Comparison of ENCODE assay signal across 15 cellular contexts in genomic region chr19:33132425-33132824, GRCh38. TPM values are rescaled to one million over a fixed set of nuclear protein-coding genes. Genes with fewer than 3 reads are reported as not detected.
DNase-seq lines count a peak whose midpoint lies in the region; ATAC-seq and TF ChIP-seq lines count a peak whose summit lies in the region.
"Had no signal": no experiment of that assay in that cellular context is flagged by ENCODE, and none has a peak within 500 bp of the region (broad histone marks: within the 10 kb centered on the region; RNA-seq: fewer than 3 reads in every experiment).

No MANE protein-coding gene starts in this region.

- H3K27me3 ChIP-seq in kidney epithelial cell (ENCODE audit: control insufficient read depth, insufficient read depth, low read length), result peaks cover 5% of the 10 kb centered on the region
- H3K27me3 ChIP-seq in vagina, result no peaks in the 10 kb centered on the region

- H3K36me3 Mint-ChIP-seq in Calu3 (ENCODE audit: insufficient read depth, unreplicated experiment) (peaks cover 24% of the 10 kb centered on the region), T-helper 17 cell (ENCODE audit: low read depth) (no peaks in the 10 kb centered on the region)

- H3K4me1 Mint-ChIP-seq in Calu3 (ENCODE audit: low read depth, unreplicated experiment), result no peaks in the 10 kb centered on the region
- H3K4me1 Mint-ChIP-seq in T-helper 17 cell, result no peaks in the 10 kb centered on the region

- H3K27ac ChIP-seq in HEK293 (ENCODE audit: extremely low read depth, low read depth, low read length) (no peak overlapping the region), vagina (no peak overlapping the region)

- H3K4me1 ChIP-seq in HEK293 (ENCODE audit: control insufficient read depth, insufficient read depth, low read length) (peaks cover 9% of the 10 kb centered on the region), vagina (no peaks in the 10 kb centered on the region)

- no peaks in the 10 kb centered on the region for H3K27me3 Mint-ChIP-seq in Calu3 (ENCODE audit: unreplicated experiment)
- H3K27me3 Mint-ChIP-seq in T-helper 17 cell, result no peaks in the 10 kb centered on the region

- no peaks in the 10 kb centered on the region for H3K9me3 Mint-ChIP-seq in Calu3 (ENCODE audit: low read depth, unreplicated experiment)
- H3K9me3 Mint-ChIP-seq: CD8-positive, alpha-beta T cell had no signal

- CTCF ChIA-PET in Calu3 (lab: Charles Lee) (no interaction called here), HEK293 (lab: Yijun Ruan, JAX) (interaction anchor here (0.6 to 15.4 kb wide), 6 partner anchors 8 to 91 kb away, joined by 3 to 271 read pairs (median 6); no protein-coding TSS in a partner anchor)

- no peak for TF ChIP-seq POLR2A in vagina (IDR thresholded peaks at IDR 0.05)

- H3K4me3 Mint-ChIP-seq in Calu3 (ENCODE audit: low read depth, unreplicated experiment), result no peak overlapping the region
- no peak overlapping the region for H3K4me3 Mint-ChIP-seq in T-helper 17 cell
- H3K4me3 Mint-ChIP-seq: CD8-positive, alpha-beta T cell had no signal

- peaks cover 20 to 52% of the 10 kb centered on the region in 2 experiments for H3K36me3 ChIP-seq in HEK293 (ENCODE audit: control insufficient read depth in 2 of 2, insufficient read depth in 1 of 2, low read length in 2 of 2)
- H3K36me3 ChIP-seq in kidney epithelial cell (ENCODE audit: control insufficient read depth, insufficient read depth, low read length), result no peaks in the 10 kb centered on the region
- peaks cover 0 to 33% of the 10 kb centered on the region in 2 donors for H3K36me3 ChIP-seq in vagina

- H3K9me3 ChIP-seq in HEK293 (ENCODE audit: control insufficient read depth, insufficient read depth, low read depth, low read length) (no peaks in the 10 kb centered on the region), T-helper 17 cell (ENCODE audit: control insufficient read depth, low read length, poor library complexity, severe bottlenecking) (no peaks in the 10 kb centered on the region), vagina (no peaks in the 10 kb centered on the region)

- no peak overlapping the region for H3K4me3 ChIP-seq in HEK293 (ENCODE audit: low read depth, low read length)
- no peak overlapping the region for H3K4me3 ChIP-seq in astrocyte of the spinal cord (ENCODE audit: low read depth, low read length)
- no peak overlapping the region for H3K4me3 ChIP-seq in kidney epithelial cell (ENCODE audit: low read depth, low read length)
- H3K4me3 ChIP-seq in vagina, result no peak overlapping the region

- no TSS peak for BruUV-seq in Calu3 (replicated peaks; lab: Mats Ljungman, UMichigan)

- intact Hi-C loops in Calu3 (cut with micrococcal nuclease; ENCODE audit: unreplicated experiment), result no loop called here
- intact Hi-C loops in vagina (cut with DNase I), result loop anchor here (10.0 kb wide), 1 partner anchor 62 kb away; the partner anchor contains the start of gene LRP3

- DNase-seq in Calu3 (peak; percentile 14), astrocyte of the spinal cord (ENCODE audit: low read depth, low spot score) (no peak), kidney epithelial cell (ENCODE audit: low read depth) (no peak), T-helper 17 cell (no peak), T-helper 2 cell (no peak), vagina (ENCODE audit: extremely low spot score in 2 of 2) (no peak), NCI-H446 treated with DMSO at 0.1 percent for 48 hours (lab: John Stamatoyannopoulos, UW) (no peak)
- DNase-seq: CD8-positive, alpha-beta T cell; central memory CD4-positive, alpha-beta T cell; left cardiac atrium; NCI-H510A treated with DMSO at 0.1 percent for 48 hours; SIG-M5 had no signal

- in situ Hi-C loops in astrocyte of the spinal cord (cut with HindIII; ENCODE audit: low sequenced_read_pairs), result no loop called here

- no peak overlapping the region for H3K27ac Mint-ChIP-seq in Calu3 (ENCODE audit: unreplicated experiment)
- no peak overlapping the region for H3K27ac Mint-ChIP-seq in T-helper 17 cell
- H3K27ac Mint-ChIP-seq: CD8-positive, alpha-beta T cell had no signal

- POLR2A ChIA-PET in HEK293 (lab: Yijun Ruan, JAX), result no interaction called here

- TF ChIP-seq CTCF in Calu3 (IDR thresholded peaks at IDR 0.05; ENCODE audit: unreplicated experiment) (peak; percentile 13), HEK293 (tag by site-specific recombination; IDR thresholded peaks at IDR 0.05) (peak; percentile 61), astrocyte of the spinal cord (IDR thresholded peaks at IDR 0.05; ENCODE audit: low read depth, low read length) (peak; percentile 45), kidney epithelial cell (IDR thresholded peaks at IDR 0.05; ENCODE audit: insufficient read depth, low read length, poor library complexity, severe bottlenecking) (peak; percentile 48), vagina (IDR thresholded peaks at IDR 0.05) (no peak)

- ATAC-seq in T-helper 17 cell, result no peak
- ATAC-seq: activated CD4-positive, CD25-positive, alpha-beta regulatory T cell treated with anti-CD3 and anti-CD28 coated beads, Interleukin-2, amount 50 U/mL, for 24 hours; CD8-positive, alpha-beta T cell had no signal

TF ChIP-seq in HEK293, 187 proteins besides CTCF, POLR2A, EP300 and RAD21:
- 0 out of 2 replicates have a peak, but pooled peaks have one; percentile 12 for TF ChIP-seq ZFHX2 (tag by site-specific recombination; conservative IDR thresholded peaks at IDR 0.05)
- peak; percentile 51 for TF ChIP-seq EGR2 (tag by site-specific recombination; IDR thresholded peaks at IDR 0.05; ENCODE audit: low read depth)
- TF ChIP-seq GLIS2 (tag by site-specific recombination; IDR thresholded peaks at IDR 0.05), result peak; percentile 67
- TF ChIP-seq ZNF2 (tag by site-specific recombination; IDR thresholded peaks at IDR 0.05), result peak; percentile 77; the same call in 1 of the 2 replicates
- no peak for TF ChIP-seq ZEB2 (tag by site-specific recombination; IDR thresholded peaks at IDR 0.05)
- TF ChIP-seq ZIC2 (tag by site-specific recombination; IDR thresholded peaks at IDR 0.05), result no peak

RNA-seq across cellular contexts. Expression of gene WDR88, which starts 0.5 kb away (rescaled TPM):
- total RNA-seq in Calu3 (2022) (1.1 TPM in 1 of 2 replicates, not detected in the other), kidney epithelial cell (not detected in 2 replicates), T-helper 17 cell (not detected), vagina (not detected)
- total RNA-seq: CD8-positive, alpha-beta T cell; left cardiac atrium; M059J had no signal

RNA-seq across cellular contexts. Expression of gene GPATCH1, which starts 51.4 kb away (rescaled TPM):
- total RNA-seq in Calu3 (2022) (16.3 and 17.0 TPM in 2 replicates), kidney epithelial cell (4.2 and 6.7 TPM in 2 replicates), T-helper 17 cell (1 to 10 TPM; 8.8 to 9.0 TPM), vagina (9.6 TPM)

Comparison
In these comparisons a context has a peak if more than half of its experiments do, and no peak if none do; other contexts are left out.
1. CTCF ChIP-seq: peak in Calu3 (single experiment), HEK293 (single experiment), astrocyte of the spinal cord (single experiment) and kidney epithelial cell (single experiment); none in vagina (0 of 3).